In the genomic region with DNA sequence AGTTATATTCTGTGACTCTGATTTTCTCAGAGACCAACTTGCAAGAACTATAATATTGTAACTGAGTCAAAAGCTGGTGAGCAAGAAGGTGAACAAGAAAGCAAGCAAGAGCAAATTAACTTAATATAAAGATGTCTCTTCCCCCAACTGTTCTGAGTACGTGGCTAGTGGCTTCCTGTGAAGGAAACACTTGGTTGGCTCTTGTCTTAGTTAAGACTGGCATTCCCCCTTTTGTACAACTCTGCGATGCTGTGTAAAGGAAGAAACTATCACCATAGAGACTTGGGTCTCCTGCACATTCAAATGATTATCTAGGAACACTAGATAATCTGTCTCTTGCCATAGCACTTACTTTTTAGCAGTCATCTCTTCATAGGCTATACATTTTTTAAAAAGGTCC, we compare ENCODE assay signal across 1 cellular context.
TF ChIP-seq lines count a peak whose summit lies in the region.

No MANE protein-coding gene starts in this region.

TF ChIP-seq in IMR-90, 13 proteins besides CTCF, POLR2A, EP300 and RAD21:
- no peak for TF ChIP-seq CEBPB (IDR thresholded peaks at IDR 0.05; ENCODE audit: low read depth, low read length)
- no peak for TF ChIP-seq FOS (IDR thresholded peaks at IDR 0.05; ENCODE audit: low read depth, low read length)
- TF ChIP-seq RFX5 (IDR thresholded peaks at IDR 0.05; ENCODE audit: low read depth, low read length): no peak
- TF ChIP-seq, protein P1, sequence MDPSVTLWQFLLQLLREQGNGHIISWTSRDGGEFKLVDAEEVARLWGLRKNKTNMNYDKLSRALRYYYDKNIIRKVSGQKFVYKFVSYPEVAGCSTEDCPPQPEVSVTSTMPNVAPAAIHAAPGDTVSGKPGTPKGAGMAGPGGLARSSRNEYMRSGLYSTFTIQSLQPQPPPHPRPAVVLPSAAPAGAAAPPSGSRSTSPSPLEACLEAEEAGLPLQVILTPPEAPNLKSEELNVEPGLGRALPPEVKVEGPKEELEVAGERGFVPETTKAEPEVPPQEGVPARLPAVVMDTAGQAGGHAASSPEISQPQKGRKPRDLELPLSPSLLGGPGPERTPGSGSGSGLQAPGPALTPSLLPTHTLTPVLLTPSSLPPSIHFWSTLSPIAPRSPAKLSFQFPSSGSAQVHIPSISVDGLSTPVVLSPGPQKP (IDR thresholded peaks at IDR 0.05; ENCODE audit: borderline replicate concordance, low read depth, low read length): no peak
- no peak for TF ChIP-seq NFE2L2 (IDR thresholded peaks at IDR 0.05; ENCODE audit: low read depth, low read length)
- no peak for TF ChIP-seq MXI1 (IDR thresholded peaks at IDR 0.05; ENCODE audit: borderline replicate concordance, low read depth, low read length)
- TF ChIP-seq BHLHE40 (IDR thresholded peaks at IDR 0.05; ENCODE audit: low read depth, low read length): no peak
- no peak for TF ChIP-seq MAZ (IDR thresholded peaks at IDR 0.05; ENCODE audit: borderline replicate concordance, low read depth, low read length)
- TF ChIP-seq MAFK (IDR thresholded peaks at IDR 0.05; ENCODE audit: low read depth, low read length): no peak
- TF ChIP-seq, protein P2, sequence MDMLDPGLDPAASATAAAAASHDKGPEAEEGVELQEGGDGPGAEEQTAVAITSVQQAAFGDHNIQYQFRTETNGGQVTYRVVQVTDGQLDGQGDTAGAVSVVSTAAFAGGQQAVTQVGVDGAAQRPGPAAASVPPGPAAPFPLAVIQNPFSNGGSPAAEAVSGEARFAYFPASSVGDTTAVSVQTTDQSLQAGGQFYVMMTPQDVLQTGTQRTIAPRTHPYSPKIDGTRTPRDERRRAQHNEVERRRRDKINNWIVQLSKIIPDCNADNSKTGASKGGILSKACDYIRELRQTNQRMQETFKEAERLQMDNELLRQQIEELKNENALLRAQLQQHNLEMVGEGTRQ (IDR thresholded peaks at IDR 0.05; ENCODE audit: low read depth, low read length): no peak
- TF ChIP-seq RCOR1 (IDR thresholded peaks at IDR 0.05; ENCODE audit: insufficient replicate concordance, low read length): no peak
- TF ChIP-seq SMC3 (IDR thresholded peaks at IDR 0.05; ENCODE audit: low read depth, low read length): no peak
- no peak for TF ChIP-seq CHD1 (IDR thresholded peaks at IDR 0.05; ENCODE audit: low read depth, low read length)
